23 cellular contexts compared by ENCODE assay signal in genomic region chr18:35991696-35992095, GRCh38.
A peak's percentile ranks its signal among the peaks of the same experiment; 100 is the strongest.
DNase-seq lines count a peak whose midpoint lies in the region; FAIRE-seq and TF ChIP-seq lines count a peak whose summit lies in the region.
"Had no signal": no experiment of that assay in that cellular context is flagged by ENCODE, and none has a peak within 500 bp of the region (broad histone marks: within the 10 kb centered on the region; RNA-seq: fewer than 3 reads in every experiment).

No MANE protein-coding gene starts in this region.

- H3K36me3 ChIP-seq in BE2C = no peaks in the 10 kb centered on the region

- TF ChIP-seq POLR2A in GM12891 (IDR thresholded peaks at IDR 0.05; ENCODE audit: low read depth, low read length) = no peak

- no peaks in the 10 kb centered on the region for H3K9me3 ChIP-seq in BE2C
- H3K9me3 ChIP-seq: A549, Caco-2 had no signal

- H3K4me3 ChIP-seq in AG10803 (ENCODE audit: low read length) = no peak overlapping the region
- H3K4me3 ChIP-seq in BE2C (ENCODE audit: low read depth, low read length) = no peak overlapping the region
- H3K4me3 ChIP-seq: A549, GM12878, GM23248 had no signal

- DNase-seq in AG10803 (ENCODE audit: low read depth) = peak; percentile 22
- peak; percentile 59 for DNase-seq in COLO829 (ENCODE audit: low spot score)
- DNase-seq in NCI-H1048 (lab: John Stamatoyannopoulos, UW) = peak; percentile 65
- DNase-seq in epidermal melanocyte (ENCODE audit: insufficient read length, low spot score) = peak; percentile 18
- no peak for DNase-seq in BE2C
- no peak for DNase-seq in GM12891 (ENCODE audit: insufficient read length, low spot score)
- no peak for DNase-seq in Ammon's horn (ENCODE audit: low spot score)
- DNase-seq: 8988T; ACHN; C1 segment of cervical spinal cord; Caco-2; CD4-positive, alpha-beta memory T cell; DMS153; DND-41; EL; GDM1; GM23248; H7; HCEC 1CT had no signal

- no peaks in the 10 kb centered on the region for H3K4me1 ChIP-seq in BE2C
- H3K4me1 ChIP-seq: A549, Caco-2 had no signal

- no peak for FAIRE-seq in GM12891 (lab: Jason Lieb, UNC)
- FAIRE-seq: A549, GM12878, GM18507, H1 had no signal

- TF ChIP-seq CTCF in AG10803 (conservative IDR thresholded peaks at IDR 0.05; ENCODE audit: low read length) = no peak
- TF ChIP-seq CTCF in BE2C (IDR thresholded peaks at IDR 0.05; ENCODE audit: low read depth, low read length) = no peak

- no peaks in the 10 kb centered on the region for H3K27me3 ChIP-seq in BE2C

TF ChIP-seq in GM12891, 5 proteins besides CTCF, POLR2A, EP300 and RAD21:
- TF ChIP-seq POU2F2 (IDR thresholded peaks at IDR 0.05; ENCODE audit: low read depth, low read length) = no peak
- no peak for TF ChIP-seq POLR2AphosphoS5 (IDR thresholded peaks at IDR 0.05; ENCODE audit: low read depth, low read length)
- no peak for TF ChIP-seq SPI1 (IDR thresholded peaks at IDR 0.05; ENCODE audit: low read depth, low read length)
- TF ChIP-seq PAX5 (IDR thresholded peaks at IDR 0.05; ENCODE audit: insufficient read depth, low read length, severe bottlenecking) = no peak
- TF ChIP-seq TAF1 (IDR thresholded peaks at IDR 0.05; ENCODE audit: low read depth, low read length) = no peak

Comparison
In these comparisons a context has a peak if more than half of its experiments do, and no peak if none do; other contexts are left out.
1. DNase-seq: peak in AG10803 (single experiment), COLO829 (single experiment), NCI-H1048 (single experiment) and epidermal melanocyte (single experiment); none in BE2C (single experiment), GM12891 (single experiment) and Ammon's horn (single experiment).